20 cellular contexts compared by ENCODE assay signal in the genomic region with DNA sequence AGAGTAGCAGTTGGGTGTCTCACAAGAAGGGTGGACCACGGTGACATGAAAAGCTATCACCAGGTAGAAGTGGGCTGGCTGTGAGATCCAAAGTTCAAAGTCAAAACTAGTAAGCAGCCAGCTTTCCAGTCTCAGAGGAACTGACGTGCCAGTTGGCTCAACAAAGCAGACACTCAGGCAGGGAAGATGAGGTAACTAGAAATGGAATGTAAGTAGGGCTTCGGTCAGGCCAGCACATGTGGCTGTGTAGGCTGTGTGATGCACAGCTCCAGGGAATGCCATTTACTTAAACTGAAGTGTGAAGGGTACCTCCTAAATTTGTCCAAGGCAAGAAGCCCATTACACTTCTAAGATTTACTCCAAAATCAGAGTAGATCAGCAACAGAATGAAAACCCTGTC. TPM values are rescaled to one million over a fixed set of nuclear protein-coding genes. Genes with fewer than 3 reads are reported as not detected.
DNase-seq lines count a peak whose midpoint lies in the region; ATAC-seq and TF ChIP-seq lines count a peak whose summit lies in the region.
"Had no signal": no experiment of that assay in that cellular context is flagged by ENCODE, and none has a peak within 500 bp of the region (broad histone marks: within the 10 kb centered on the region; RNA-seq: fewer than 3 reads in every experiment).

No MANE protein-coding gene starts in this region.

- H3K4me3 Mint-ChIP-seq in MCF 10A (ENCODE audit: unreplicated experiment): no peak overlapping the region
- H3K4me3 Mint-ChIP-seq: activated naive CD4-positive, alpha-beta T cell treated with anti-CD3 and anti-CD28 coated beads, Interleukin-2, amount 10 ng/mL, durations not matched to agents 7 days and 5 days; brain; CD8-positive, alpha-beta memory T cell; T-helper 17 cell had no signal

- peaks cover 9% of the 10 kb centered on the region for H3K4me1 Mint-ChIP-seq in MCF 10A (ENCODE audit: insufficient read depth, unreplicated experiment)
- H3K4me1 Mint-ChIP-seq: activated naive CD4-positive, alpha-beta T cell treated with anti-CD3 and anti-CD28 coated beads, Interleukin-2, amount 10 ng/mL, durations not matched to agents 7 days and 5 days; brain; CD8-positive, alpha-beta memory T cell; T-helper 17 cell had no signal

- intact Hi-C loops in left ventricle myocardium superior (cut with micrococcal nuclease) (no loop called here), left cardiac atrium (cut with DNase I) (no loop called here), MCF 10A (cut with micrococcal nuclease) (no loop called here)

- no peak overlapping the region for H3K27ac Mint-ChIP-seq in MCF 10A (ENCODE audit: low read depth, unreplicated experiment)
- H3K27ac Mint-ChIP-seq: activated naive CD4-positive, alpha-beta T cell treated with anti-CD3 and anti-CD28 coated beads, Interleukin-2, amount 10 ng/mL, durations not matched to agents 7 days and 5 days; brain; CD8-positive, alpha-beta memory T cell; T-helper 17 cell had no signal

- DNase-seq in left ventricle myocardium superior: peak; percentile 18
- DNase-seq in left cardiac atrium: no peak
- DNase-seq in MCF 10A (ENCODE audit: unreplicated experiment): peak; percentile 29
- peak; percentile 34 for DNase-seq in inferior parietal cortex (ENCODE audit: extremely low spot score)
- DNase-seq in activated CD8-positive, alpha-beta memory T cell treated with anti-CD3 and anti-CD28 coated beads, Interleukin-2, amount 50 U/mL, for 4 hours: no peak
- no peak for DNase-seq in activated CD4-positive, alpha-beta T cell treated with anti-CD3 and anti-CD28 coated beads, Interleukin-2, amount 50 U/mL, for 1 hour
- DNase-seq in NCI-H2081 (lab: John Stamatoyannopoulos, UW): no peak
- DNase-seq: activated CD4-positive, alpha-beta T cell treated with anti-CD3 and anti-CD28 coated beads for 1 hour; activated naive CD4-positive, alpha-beta T cell treated with anti-CD3 and anti-CD28 coated beads, Interleukin-2, amount 10 ng/mL, durations not matched to agents 7 days and 5 days; CD8-positive, alpha-beta memory T cell; midbrain; NCI-H1417 treated with DMSO at 0.1 percent for 48 hours; NK-92 treated with Interleukin-12 subunit alpha and Interleukin-12 subunit beta, amount 100 ng/mL, for 24 hours; nucleus accumbens; T-helper 17 cell had no signal

- no peaks in the 10 kb centered on the region for H3K27me3 Mint-ChIP-seq in MCF 10A (ENCODE audit: insufficient read depth, unreplicated experiment)
- H3K27me3 Mint-ChIP-seq: activated naive CD4-positive, alpha-beta T cell treated with anti-CD3 and anti-CD28 coated beads, Interleukin-2, amount 10 ng/mL, durations not matched to agents 7 days and 5 days; CD8-positive, alpha-beta memory T cell; T-helper 17 cell had no signal

- CTCF ChIA-PET in MCF 10A (lab: Yijun Ruan, JAX): interaction anchor here (0.7 kb wide), 1 partner anchor 146 kb away, joined by 3 read pairs; no protein-coding TSS in a partner anchor

- POLR2A ChIA-PET in MCF 10A (lab: Yijun Ruan, JAX): interaction anchor here (1.0 kb wide), 1 partner anchor 24 kb away, joined by 4 read pairs; no protein-coding TSS in a partner anchor

- TF ChIP-seq CTCF in MCF 10A (IDR thresholded peaks at IDR 0.05; ENCODE audit: unreplicated experiment): no peak

- no peaks in the 10 kb centered on the region for H3K36me3 Mint-ChIP-seq in MCF 10A (ENCODE audit: insufficient read depth, unreplicated experiment)
- H3K36me3 Mint-ChIP-seq: activated naive CD4-positive, alpha-beta T cell treated with anti-CD3 and anti-CD28 coated beads, Interleukin-2, amount 10 ng/mL, durations not matched to agents 7 days and 5 days; brain; CD8-positive, alpha-beta memory T cell had no signal

- no peaks in the 10 kb centered on the region for H3K9me3 Mint-ChIP-seq in MCF 10A (ENCODE audit: unreplicated experiment)
- H3K9me3 Mint-ChIP-seq: brain had no signal

- BruUV-seq in MCF 10A (replicated peaks; lab: Mats Ljungman, UMichigan): no TSS peak

- ATAC-seq in left ventricle myocardium superior (peak; percentile 61), left cardiac atrium (no peak), HG02840 (IDR thresholded peaks at IDR 0.05; ENCODE audit: low FRiP score, unreplicated experiment) (no peak)
- ATAC-seq: A549, gastroesophageal sphincter, T-helper 17 cell had no signal

RNA-seq across cellular contexts. Expression of a gene that starts 43.6 kb away (rescaled TPM):
- total RNA-seq in left ventricle myocardium superior (0.55 TPM), left cardiac atrium (under 1 TPM; 0.27 to 0.86 TPM), MCF 10A (2022) (0.17 TPM in 1 of 2 replicates, not detected in the other)
- total RNA-seq: CD8-positive, alpha-beta memory T cell; T-helper 17 cell; tibial nerve had no signal

Comparison
In these comparisons a context has a peak if more than half of its experiments do, and no peak if none do; other contexts are left out.
1. DNase-seq: peak in left ventricle myocardium superior (single experiment), MCF 10A (single experiment) and inferior parietal cortex (single experiment); none in left cardiac atrium (single experiment), activated CD8-positive, alpha-beta memory T cell treated with anti-CD3 and anti-CD28 coated beads, Interleukin-2, amount 50 U/mL, for 4 hours (single experiment), activated CD4-positive, alpha-beta T cell treated with anti-CD3 and anti-CD28 coated beads, Interleukin-2, amount 50 U/mL, for 1 hour (single experiment) and NCI-H2081 (0 of 2).